Comparison of ENCODE assay signal across 22 cellular contexts in the genomic region with DNA sequence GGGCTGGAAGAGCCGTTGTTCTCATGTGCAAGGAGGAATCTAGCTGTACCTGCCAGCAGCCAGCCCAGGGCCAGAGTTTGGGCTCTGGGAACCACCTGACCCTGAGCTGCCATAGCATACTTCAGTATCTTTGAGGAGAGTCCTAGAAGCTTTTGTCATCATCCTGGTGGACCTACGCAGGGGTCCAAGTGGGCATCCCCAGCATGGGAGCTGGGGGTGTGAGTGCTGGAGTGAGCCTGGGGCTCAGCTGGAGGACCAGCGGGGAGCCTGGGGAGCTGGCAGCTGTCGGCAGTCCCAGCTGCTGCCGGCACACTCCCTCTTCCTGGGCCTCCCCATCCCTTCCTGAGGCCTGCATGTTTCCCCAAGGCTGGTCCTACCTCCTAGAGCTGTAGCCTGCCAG. TPM values are rescaled to one million over a fixed set of nuclear protein-coding genes. Genes with fewer than 3 reads are reported as not detected.
"Had no signal": no experiment of that assay in that cellular context is flagged by ENCODE, and none has a peak within 500 bp of the region (broad histone marks: within the 10 kb centered on the region; RNA-seq: fewer than 3 reads in every experiment).

No MANE protein-coding gene starts in this region.

- H3K4me1 ChIP-seq: sigmoid colon had no signal

- H3K27ac ChIP-seq: sigmoid colon, thoracic aorta, upper lobe of left lung had no signal

- ATAC-seq: activated CD4-positive, alpha-beta T cell treated with anti-CD3 and anti-CD28 coated beads for 36 hours; activated T-cell treated with anti-CD3 and anti-CD28 coated beads, Interleukin-2, amount 50 U/mL, for 72 hours; WTC11 had no signal

- H3K9me3 ChIP-seq: thoracic aorta, upper lobe of left lung had no signal

- DNase-seq: activated CD4-positive, alpha-beta T cell treated with anti-CD3 and anti-CD28 coated beads for 36 hours; activated CD4-positive, alpha-beta T cell treated with anti-CD3 and anti-CD28 coated beads, Interleukin-2, amount 50 U/mL, for 4 hours; activated effector memory CD4-positive, alpha-beta T cell treated with anti-CD3 and anti-CD28 coated beads, Interleukin-2, amount 50 U/mL, for 16 hours; activated naive CD4-positive, alpha-beta T cell treated with anti-CD3 and anti-CD28 coated beads, Interleukin-2, amount 10 ng/mL, durations not matched to agents 7 days and 5 days; activated T-cell treated with anti-CD3 and anti-CD28 coated beads, Interleukin-2, amount 50 U/mL, for 72 hours; amygdala; effector CD4-positive, alpha-beta T cell; erythroblast; foreskin fibroblast; heart right ventricle; kidney; naive B cell; sigmoid colon; stimulated activated CD4-positive, alpha-beta T cell treated with anti-CD3 and anti-CD28 coated beads, Interleukin-4, amount 100 ng/mL, for 1 hour; stimulated activated naive CD4-positive, alpha-beta T cell treated with Interleukin-2 at 50 U/mL for 16 hours; T1000; upper lobe of left lung had no signal

- H3K36me3 ChIP-seq: sigmoid colon, thoracic aorta, upper lobe of left lung had no signal

- H3K4me3 ChIP-seq: heart right ventricle, lung, sigmoid colon, thoracic aorta, upper lobe of left lung had no signal

- H3K27me3 ChIP-seq: heart right ventricle, sigmoid colon, upper lobe of left lung had no signal

- FAIRE-seq: kidney had no signal

RNA-seq across cellular contexts. Expression of a gene that starts 32.5 kb away (rescaled TPM):
- total RNA-seq: chondrocyte, renal cortical epithelial cell had no signal
